In the genomic region with DNA sequence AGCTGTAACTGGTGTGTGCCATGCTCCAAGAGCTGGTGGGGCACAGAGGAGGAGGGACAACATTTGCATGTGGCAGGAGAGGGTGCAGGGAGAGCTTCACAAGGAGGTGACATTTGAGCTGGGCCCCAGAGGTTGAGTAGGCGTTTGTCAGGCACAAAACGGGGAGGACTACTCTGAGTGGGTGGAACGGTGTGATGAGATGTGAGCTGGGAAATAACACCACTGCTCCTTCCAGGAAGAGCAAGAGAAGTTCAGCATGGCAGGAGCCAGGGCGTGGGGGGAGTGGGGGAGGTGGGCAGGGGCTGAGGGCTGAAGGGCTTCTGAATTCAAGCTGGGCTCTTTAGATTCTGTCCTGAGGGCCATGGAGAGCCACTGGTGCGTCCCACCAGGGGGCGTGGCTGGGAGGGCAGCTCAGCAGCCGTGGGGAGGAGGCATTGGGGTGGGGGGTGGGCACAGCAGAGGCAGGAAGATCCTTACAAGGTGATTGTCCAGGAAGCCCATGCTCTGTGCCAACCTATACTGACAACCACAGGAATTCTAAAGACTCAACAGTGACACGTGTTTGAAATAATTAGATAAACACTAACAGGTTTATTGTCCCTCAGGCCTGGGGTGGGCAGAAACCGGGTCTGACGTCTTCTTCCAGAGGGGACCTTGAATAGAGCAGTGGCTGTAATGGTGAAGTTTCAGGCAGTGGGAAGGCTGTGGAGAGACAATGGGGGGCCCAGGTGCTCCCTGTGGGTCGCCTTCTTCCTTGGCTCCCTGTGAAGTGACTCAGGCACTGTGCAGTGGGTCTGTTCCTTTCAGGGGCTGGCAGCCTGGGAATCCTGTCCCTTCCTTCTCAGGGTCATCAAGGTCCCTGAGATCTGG, we compare ENCODE assay signal across 17 cellular contexts. TPM values are rescaled to one million over a fixed set of nuclear protein-coding genes. Genes with fewer than 3 reads are reported as not detected.
DNase-seq lines count a peak whose midpoint lies in the region; ATAC-seq, FAIRE-seq and TF ChIP-seq lines count a peak whose summit lies in the region.
"Had no signal": no experiment of that assay in that cellular context is flagged by ENCODE, and none has a peak within 500 bp of the region (broad histone marks: within the 10 kb centered on the region; RNA-seq: fewer than 3 reads in every experiment).

No MANE protein-coding gene starts in this region.

- H2BK15ac ChIP-seq in H9 (ENCODE audit: low read depth, low read length) = no peak overlapping the region

- H3K9ac ChIP-seq in H9 (ENCODE audit: extremely low read depth, insufficient read length, low read length) = no peak overlapping the region

- no peak overlapping the region for H2BK20ac ChIP-seq in H9 (ENCODE audit: low read depth, low read length, poor library complexity, severe bottlenecking)

- no peak overlapping the region for H3K4me3 ChIP-seq in CD8-positive, alpha-beta T cell (ENCODE audit: low read depth, low read length)
- H3K4me3 ChIP-seq: lower lobe of right lung, PC-9 had no signal

- no CpG with 5 or more reads among the region's 11 CpGs for WGBS in H9 (ENCODE audit: extremely low coverage, insufficient read length, low lambda C conversion rate)

- H3K4me2 ChIP-seq in H9 (ENCODE audit: insufficient read depth, insufficient read length, low read length) = no peak overlapping the region
- H3K4me2 ChIP-seq: PC-9 had no signal

- intact Hi-C loops in activated T-helper 2 cell treated with anti-CD3 and anti-CD28 coated beads, Interferon-gamma antibody, Interleukin-2, Interleukin-4, amounts not matched to agents 10 μg/mL and 5 μg/mL and 100 μg/mL, durations not matched to agents 14 hours and 24 hours and 36 hours (cut with micrococcal nuclease) = no loop called here
- intact Hi-C loops in CD8-positive, alpha-beta T cell (cut with DNase I, micrococcal nuclease) = no loop called here

- peaks cover 10 to 29% of the 10 kb centered on the region in 2 experiments for H3K4me1 Mint-ChIP-seq in H9
- H3K4me1 Mint-ChIP-seq in activated T-helper 2 cell treated with anti-CD3 and anti-CD28 coated beads, Interferon-gamma antibody, Interleukin-2, Interleukin-4, amounts not matched to agents 10 μg/mL and 5 μg/mL and 100 μg/mL, durations not matched to agents 14 hours and 24 hours and 36 hours (ENCODE audit: low read depth) = peaks cover 10% of the 10 kb centered on the region
- H3K4me1 Mint-ChIP-seq in CD8-positive, alpha-beta T cell (ENCODE audit: low read depth) = peaks cover 2% of the 10 kb centered on the region
- H3K4me1 Mint-ChIP-seq: activated naive CD4-positive, alpha-beta T cell treated with anti-CD3 and anti-CD28 coated beads, Interleukin-2, amount 50 U/mL, for 24 hours had no signal

- H2AFZ ChIP-seq in H9 (ENCODE audit: low read length) = no peak overlapping the region
- H2AFZ ChIP-seq: PC-9 had no signal

- no peak overlapping the region for H2BK12ac ChIP-seq in H9 (ENCODE audit: insufficient read length, low read depth, low read length)

- no peak overlapping the region for H4K91ac ChIP-seq in H9 (ENCODE audit: insufficient read length, low read depth, low read length)

- POLR2A ChIA-PET in CD8-positive, alpha-beta T cell (lab: Charles Lee) = no interaction called here

- ATAC-seq in GM21825 (IDR thresholded peaks at IDR 0.05; ENCODE audit: unreplicated experiment) = no peak
- ATAC-seq in GM18858 (IDR thresholded peaks at IDR 0.05; ENCODE audit: unreplicated experiment) = no peak
- no peak for ATAC-seq in CD8-positive, alpha-beta T cell
- ATAC-seq: lower lobe of right lung had no signal

- DNase-seq in D721Med (ENCODE audit: insufficient read length, low spot score) (no peak), H9 (no peak), myocyte (ENCODE audit: low read depth) (peak; percentile 43), NK-92 (lab: John Stamatoyannopoulos, UW; ENCODE audit: unreplicated experiment) (no peak)
- DNase-seq in activated T-helper 2 cell treated with anti-CD3 and anti-CD28 coated beads, Interferon-gamma antibody, Interleukin-2, Interleukin-4, amounts not matched to agents 10 μg/mL and 5 μg/mL and 100 μg/mL, durations not matched to agents 14 hours and 24 hours and 36 hours (ENCODE audit: low spot score) = no peak
- no peak for DNase-seq in CD8-positive, alpha-beta T cell
- DNase-seq: activated CD4-positive, alpha-beta T cell treated with anti-CD3 and anti-CD28 coated beads, Interleukin-2, amount 50 U/mL, for 48 hours; CD4-positive, alpha-beta memory T cell; hippocampal formation; KG1; lower lobe of right lung; PC-9 had no signal

- H3K79me2 ChIP-seq in H9 (ENCODE audit: insufficient read depth, low read length) = no peaks in the 10 kb centered on the region

- no peaks in the 10 kb centered on the region for H3K23me2 ChIP-seq in H9 (ENCODE audit: insufficient read length, low read depth, low read length, poor library complexity, severe bottlenecking)

- H3K4me1 ChIP-seq in H9 (ENCODE audit: insufficient read depth, low read length) = no peaks in the 10 kb centered on the region
- H3K4me1 ChIP-seq in CD8-positive, alpha-beta T cell (ENCODE audit: insufficient read depth, low read length) = no peaks in the 10 kb centered on the region
- H3K4me1 ChIP-seq: lower lobe of right lung had no signal

- CTCF ChIA-PET in CD8-positive, alpha-beta T cell (lab: Charles Lee) = no interaction called here

- H3K27ac ChIP-seq in H9 (ENCODE audit: insufficient read length, low read depth, low read length) = no peak overlapping the region
- H3K27ac ChIP-seq in CD8-positive, alpha-beta T cell (ENCODE audit: low read depth, low read length) = no peak overlapping the region
- H3K27ac ChIP-seq: lower lobe of right lung, neutrophil, PC-9 had no signal

- H3K14ac ChIP-seq in H9 (ENCODE audit: insufficient read depth, low read length) = no peak overlapping the region; the same call in 1 of the 2 replicates

- no peak for FAIRE-seq in D721Med (lab: Jason Lieb, UNC)

- no peaks in the 10 kb centered on the region for H3K9me3 ChIP-seq in H9 (ENCODE audit: control insufficient read depth, low read depth, low read length)
- no peaks in the 10 kb centered on the region for H3K9me3 ChIP-seq in CD8-positive, alpha-beta T cell (ENCODE audit: low read length)
- H3K9me3 ChIP-seq: lower lobe of right lung, neutrophil had no signal

- no peak overlapping the region for H3K27ac Mint-ChIP-seq in H9
- H3K27ac Mint-ChIP-seq in activated T-helper 2 cell treated with anti-CD3 and anti-CD28 coated beads, Interferon-gamma antibody, Interleukin-2, Interleukin-4, amounts not matched to agents 10 μg/mL and 5 μg/mL and 100 μg/mL, durations not matched to agents 14 hours and 24 hours and 36 hours = peak overlapping the region; percentile 50
- H3K27ac Mint-ChIP-seq in CD8-positive, alpha-beta T cell = no peak overlapping the region
- H3K27ac Mint-ChIP-seq: activated naive CD4-positive, alpha-beta T cell treated with anti-CD3 and anti-CD28 coated beads, Interleukin-2, amount 50 U/mL, for 24 hours had no signal

- no peaks in the 10 kb centered on the region for H3K36me3 Mint-ChIP-seq in H9 (ENCODE audit: insufficient read depth in 1 of 3, low read depth in 3 of 3)
- H3K36me3 Mint-ChIP-seq in activated T-helper 2 cell treated with anti-CD3 and anti-CD28 coated beads, Interferon-gamma antibody, Interleukin-2, Interleukin-4, amounts not matched to agents 10 μg/mL and 5 μg/mL and 100 μg/mL, durations not matched to agents 14 hours and 24 hours and 36 hours (ENCODE audit: low read depth) = no peaks in the 10 kb centered on the region
- H3K36me3 Mint-ChIP-seq in CD8-positive, alpha-beta T cell = no peaks in the 10 kb centered on the region
- H3K36me3 Mint-ChIP-seq: activated naive CD4-positive, alpha-beta T cell treated with anti-CD3 and anti-CD28 coated beads, Interleukin-2, amount 50 U/mL, for 24 hours; CD4-positive, alpha-beta memory T cell had no signal

- no peak overlapping the region for H3K4ac ChIP-seq in H9 (ENCODE audit: low read depth, low read length)

- peaks cover 2% of the 10 kb centered on the region for H4K20me1 ChIP-seq in H9 (ENCODE audit: control insufficient read depth, insufficient read depth, insufficient read length)

- H2AK5ac ChIP-seq in H9 (ENCODE audit: insufficient read length, low read length) = no peak overlapping the region

- H3K56ac ChIP-seq in H9 (ENCODE audit: insufficient read length, low read depth, low read length) = no peak overlapping the region

- no peak overlapping the region for H4K8ac ChIP-seq in H9 (replicated peaks; ENCODE audit: insufficient read length, low read depth, low read length)

- no peak overlapping the region; a peak in 2 of 5 replicates for H3K4me3 Mint-ChIP-seq in H9
- peak overlapping the region; percentile 9 for H3K4me3 Mint-ChIP-seq in activated T-helper 2 cell treated with anti-CD3 and anti-CD28 coated beads, Interferon-gamma antibody, Interleukin-2, Interleukin-4, amounts not matched to agents 10 μg/mL and 5 μg/mL and 100 μg/mL, durations not matched to agents 14 hours and 24 hours and 36 hours (ENCODE audit: low read depth)
- no peak overlapping the region for H3K4me3 Mint-ChIP-seq in CD8-positive, alpha-beta T cell
- H3K4me3 Mint-ChIP-seq: activated naive CD4-positive, alpha-beta T cell treated with anti-CD3 and anti-CD28 coated beads, Interleukin-2, amount 50 U/mL, for 24 hours; CD4-positive, alpha-beta memory T cell had no signal

- TF ChIP-seq CTCF in D721Med (IDR thresholded peaks at IDR 0.05; ENCODE audit: insufficient read depth, missing control alignments) (peak; percentile 8), H9 (conservative IDR thresholded peaks at IDR 0.05) (peak; percentile 16; the same call in 2 of the 3 replicates)
- no peak for TF ChIP-seq CTCF in CD8-positive, alpha-beta T cell (IDR thresholded peaks at IDR 0.05)

- H4K5ac ChIP-seq in H9 (ENCODE audit: insufficient read length, low read depth, low read length) = no peak overlapping the region

- H3K27me3 ChIP-seq in H9 (ENCODE audit: insufficient read depth, low read length) = no peaks in the 10 kb centered on the region
- H3K27me3 ChIP-seq in CD8-positive, alpha-beta T cell (ENCODE audit: insufficient read depth, low read length) = no peaks in the 10 kb centered on the region

- H2BK5ac ChIP-seq in H9 (ENCODE audit: insufficient read length, low read length) = no peak overlapping the region

- peaks cover 36% of the 10 kb centered on the region for H3K27me3 Mint-ChIP-seq in H9 (ENCODE audit: low read depth)
- H3K27me3 Mint-ChIP-seq in activated T-helper 2 cell treated with anti-CD3 and anti-CD28 coated beads, Interferon-gamma antibody, Interleukin-2, Interleukin-4, amounts not matched to agents 10 μg/mL and 5 μg/mL and 100 μg/mL, durations not matched to agents 14 hours and 24 hours and 36 hours (ENCODE audit: low read depth) = no peaks in the 10 kb centered on the region
- H3K27me3 Mint-ChIP-seq in CD8-positive, alpha-beta T cell (ENCODE audit: low read depth) = peaks cover 4% of the 10 kb centered on the region
- H3K27me3 Mint-ChIP-seq: activated naive CD4-positive, alpha-beta T cell treated with anti-CD3 and anti-CD28 coated beads, Interleukin-2, amount 50 U/mL, for 24 hours had no signal

- H3K36me3 ChIP-seq in CD8-positive, alpha-beta T cell (ENCODE audit: insufficient read depth, low read length) = no peaks in the 10 kb centered on the region
- H3K36me3 ChIP-seq: lower lobe of right lung, neutrophil had no signal

- no peak overlapping the region for H2BK120ac ChIP-seq in H9 (ENCODE audit: low read depth, low read length, poor library complexity, severe bottlenecking)

- no peaks in the 10 kb centered on the region for H3K79me1 ChIP-seq in H9 (ENCODE audit: insufficient read depth, low read depth, low read length, poor library complexity, severe bottlenecking)

- H3K23ac ChIP-seq in H9 (ENCODE audit: insufficient read length, low read depth, low read length) = no peak overlapping the region

- no peaks in the 10 kb centered on the region for H3K9me3 Mint-ChIP-seq in H9
- H3K9me3 Mint-ChIP-seq in activated T-helper 2 cell treated with anti-CD3 and anti-CD28 coated beads, Interferon-gamma antibody, Interleukin-2, Interleukin-4, amounts not matched to agents 10 μg/mL and 5 μg/mL and 100 μg/mL, durations not matched to agents 14 hours and 24 hours and 36 hours = no peaks in the 10 kb centered on the region
- no peaks in the 10 kb centered on the region for H3K9me3 Mint-ChIP-seq in CD8-positive, alpha-beta T cell
- H3K9me3 Mint-ChIP-seq: activated naive CD4-positive, alpha-beta T cell treated with anti-CD3 and anti-CD28 coated beads, Interleukin-2, amount 50 U/mL, for 24 hours; CD4-positive, alpha-beta memory T cell had no signal

- H3T11ph ChIP-seq in H9 (ENCODE audit: low read length) = no peak overlapping the region

- H3K18ac ChIP-seq in H9 (ENCODE audit: insufficient read length, low read depth, low read length) = no peak overlapping the region

RNA-seq across cellular contexts. Expression of a gene that starts 54.4 kb away (rescaled TPM):
- total RNA-seq in H9 (2021) (0.35 and 0.86 TPM in 2 replicates), myocyte (0.08 and 0.10 TPM in 2 replicates)
- not detected in 2 replicates for total RNA-seq in activated T-helper 2 cell treated with anti-CD3 and anti-CD28 coated beads, Interferon-gamma antibody, Interleukin-2, Interleukin-4, amounts not matched to agents 10 μg/mL and 5 μg/mL and 100 μg/mL, durations not matched to agents 14 hours and 24 hours and 36 hours
- 0.06 TPM for polyA plus RNA-seq in myocyte (2012)
- total RNA-seq in CD8-positive, alpha-beta T cell = not detected
- total RNA-seq: CD4-positive, alpha-beta memory T cell; epithelial cell of proximal tubule; lower lobe of right lung; PC-9 had no signal
- polyA plus RNA-seq: CD4-positive, alpha-beta memory T cell had no signal

RNA-seq across cellular contexts. Expression of a gene that starts 57.2 kb away (rescaled TPM):
- 1.0 and 1.5 TPM in 2 replicates for total RNA-seq in H9 (2021)
- total RNA-seq in activated T-helper 2 cell treated with anti-CD3 and anti-CD28 coated beads, Interferon-gamma antibody, Interleukin-2, Interleukin-4, amounts not matched to agents 10 μg/mL and 5 μg/mL and 100 μg/mL, durations not matched to agents 14 hours and 24 hours and 36 hours = not detected in 2 replicates
- total RNA-seq in myocyte = not detected in 2 replicates
- polyA plus RNA-seq in myocyte (2012) = not detected
- total RNA-seq in CD8-positive, alpha-beta T cell = not detected
- total RNA-seq: CD4-positive, alpha-beta memory T cell; PC-9 had no signal
- polyA plus RNA-seq: CD4-positive, alpha-beta memory T cell had no signal
